1 cellular context compared by ENCODE assay signal in genomic region chr4:56435748-56436442, GRCh38.
TF ChIP-seq lines count a peak whose summit lies in the region.

PAICS (plus strand) TSS chr4:56436260; CDS start chr4:56436313, 53 bp downstream.

TF ChIP-seq in K562, 482 proteins besides CTCF, POLR2A, EP300 and RAD21 (continued from another document and continues in another):
- no peak for TF ChIP-seq ZNF407 (IDR thresholded peaks at IDR 0.05; ENCODE audit: low read depth)
- TF ChIP-seq HDAC8 (tag; IDR thresholded peaks at IDR 0.05) = no peak
- TF ChIP-seq CUX1 (CRISPR knock-in tag; IDR thresholded peaks at IDR 0.05) = no peak
- peak in 1 of 2 experiments; percentile 68; a peak in 1 of 4 replicates for TF ChIP-seq SRF (CRISPR knock-in tag; IDR thresholded peaks at IDR 0.05)
- TF ChIP-seq XRCC5 (IDR thresholded peaks at IDR 0.05; ENCODE audit: low read depth, low read length) = no peak; the same call in 1 of the 2 replicates
- TF ChIP-seq EHMT2 (IDR thresholded peaks at IDR 0.05) = no peak
- 0 out of 2 replicates have a peak, but pooled peaks have one; percentile 9 for TF ChIP-seq ZBTB9 (CRISPR knock-in tag; IDR thresholded peaks at IDR 0.05)
- peak; percentile 60 for TF ChIP-seq JUND (IDR thresholded peaks at IDR 0.05; ENCODE audit: borderline replicate concordance, low read depth, low read length)
- no peak; the same call in 2 of the 3 replicates for TF ChIP-seq JUND (tag; IDR thresholded peaks at IDR 0.05; ENCODE audit: borderline replicate concordance, low read depth, low read length)
- TF ChIP-seq ZC3H11A (IDR thresholded peaks at IDR 0.05; ENCODE audit: low read depth, low read length) = no peak
- no peak for TF ChIP-seq RNF219 (CRISPR knock-in tag; IDR thresholded peaks at IDR 0.05)
- TF ChIP-seq ZC3H8 (IDR thresholded peaks at IDR 0.05) = no peak
- TF ChIP-seq HNRNPH1 (optimal IDR thresholded peaks at IDR 0.05; ENCODE audit: low read depth, low read length) = no peak
- no peak for TF ChIP-seq SLC30A9 (CRISPR knock-in tag; IDR thresholded peaks at IDR 0.05)
- no peak for TF ChIP-seq ZNF280A (IDR thresholded peaks at IDR 0.05; ENCODE audit: low read depth, partially characterized antibody)
- TF ChIP-seq ZNF318 (IDR thresholded peaks at IDR 0.05; ENCODE audit: borderline replicate concordance in 1 of 2, low read depth in 1 of 2) = no peak
- TF ChIP-seq ZFP1 (CRISPR knock-in tag; IDR thresholded peaks at IDR 0.05) = no peak
- TF ChIP-seq HBP1 (CRISPR knock-in tag; IDR thresholded peaks at IDR 0.05) = 0 out of 2 replicates have a peak, but pooled peaks have one; percentile 64
- TF ChIP-seq ZNF174 (CRISPR knock-in tag; IDR thresholded peaks at IDR 0.05) = no peak
- TF ChIP-seq NFXL1 (CRISPR knock-in tag; IDR thresholded peaks at IDR 0.05) = 0 out of 2 replicates have a peak, but pooled peaks have one; percentile 34
- TF ChIP-seq SP1 (CRISPR knock-in tag; IDR thresholded peaks at IDR 0.05) = peak; percentile 64
